9 cellular contexts compared by ENCODE assay signal in the genomic region with DNA sequence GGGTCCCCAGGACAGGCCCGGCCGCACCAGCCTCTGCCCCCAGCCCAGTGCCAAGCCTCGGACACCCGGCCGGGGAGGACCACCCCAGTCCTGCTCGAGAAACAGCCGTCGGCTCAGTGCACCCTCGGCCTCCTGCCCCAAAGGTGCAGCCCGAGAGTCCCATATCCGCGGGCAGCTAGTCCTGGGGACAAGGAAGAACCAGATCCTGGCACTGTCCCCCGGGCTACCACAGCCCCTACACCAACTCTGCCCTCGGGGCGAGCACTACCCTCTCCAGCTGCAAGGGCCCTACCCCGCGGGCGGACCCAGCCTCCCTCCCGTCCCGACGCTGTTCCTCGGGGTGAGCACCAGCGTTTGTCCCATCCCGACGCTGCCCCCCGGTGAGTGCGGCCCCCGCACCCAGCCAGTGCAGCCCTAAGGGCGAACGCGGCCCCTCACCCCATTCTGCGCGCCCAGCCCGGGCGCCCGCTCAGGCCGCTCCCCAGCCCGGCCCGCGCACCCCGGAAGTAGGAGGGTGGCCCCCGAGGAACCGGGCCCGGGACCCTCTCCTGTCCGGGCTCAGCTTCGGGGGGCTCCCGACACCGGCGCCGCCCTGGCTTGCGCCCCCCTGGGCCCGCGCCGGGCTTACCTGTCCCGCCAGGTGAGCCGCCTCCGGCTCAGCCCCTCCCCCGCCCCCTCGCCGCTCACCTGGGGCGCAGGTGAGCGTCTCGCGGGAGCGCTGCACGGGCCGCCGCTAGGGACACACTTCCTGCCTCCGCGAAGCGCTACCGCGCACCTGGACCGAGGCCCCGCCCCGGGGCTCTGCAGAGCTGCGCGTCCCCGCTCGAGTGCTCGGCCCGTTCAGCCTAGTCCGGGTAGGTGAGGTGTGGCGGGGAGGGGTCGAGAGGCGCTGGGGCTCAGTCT. TPM values are rescaled to one million over a fixed set of nuclear protein-coding genes. Genes with fewer than 3 reads are reported as not detected.
DNase-seq lines count a peak whose midpoint lies in the region; ATAC-seq, FAIRE-seq and TF ChIP-seq lines count a peak whose summit lies in the region.
"Had no signal": no experiment of that assay in that cellular context is flagged by ENCODE, and none has a peak within 500 bp of the region (broad histone marks: within the 10 kb centered on the region; RNA-seq: fewer than 3 reads in every experiment).

A gene with protein sequence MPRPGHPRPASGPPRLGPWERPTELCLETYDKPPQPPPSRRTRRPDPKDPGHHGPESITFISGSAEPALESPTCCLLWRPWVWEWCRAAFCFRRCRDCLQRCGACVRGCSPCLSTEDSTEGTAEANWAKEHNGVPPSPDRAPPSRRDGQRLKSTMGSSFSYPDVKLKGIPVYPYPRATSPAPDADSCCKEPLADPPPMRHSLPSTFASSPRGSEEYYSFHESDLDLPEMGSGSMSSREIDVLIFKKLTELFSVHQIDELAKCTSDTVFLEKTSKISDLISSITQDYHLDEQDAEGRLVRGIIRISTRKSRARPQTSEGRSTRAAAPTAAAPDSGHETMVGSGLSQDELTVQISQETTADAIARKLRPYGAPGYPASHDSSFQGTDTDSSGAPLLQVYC (minus strand): TSS at position 747 of the 903 bp plus-strand sequence. CDS start 8,088 bp downstream, outside the sequence.

- peaks cover 75% of the 10 kb centered on the region for H3K79me2 ChIP-seq in mammary epithelial cell (ENCODE audit: insufficient read depth, low read length)

- H3K9ac ChIP-seq in HUES48 (ENCODE audit: low read depth, low read length) (peak within 1 kb of the TSS; percentile 57), mammary epithelial cell (ENCODE audit: insufficient read depth, low read length) (peak within 1 kb of the TSS; percentile 96)

- DNase-seq in T-helper 2 cell: peak; percentile 19 to 53 (median 33)
- peak; percentile 87 for DNase-seq in mammary epithelial cell
- peak; percentile 67 to 79 (median 79) for DNase-seq in right lobe of liver
- DNase-seq in stimulated activated naive B cell treated with anti-CD40 and anti-IgM and Interleukin-4, amounts not matched to agents 10 μg/mL and 1 μg/mL and 100 μg/mL, for 72 hours: peak; percentile 10
- DNase-seq in T1000 (lab: John Stamatoyannopoulos, UW): no peak
- DNase-seq in HTR-8/SVneo (ENCODE audit: insufficient read length, low spot score): no peak

- H2AFZ ChIP-seq in mammary epithelial cell (ENCODE audit: low read depth, low read length): peak within 1 kb of the TSS; percentile 86

- no peak for TF ChIP-seq CTCF in mammary epithelial cell (conservative IDR thresholded peaks at IDR 0.05 in 1 of 2, IDR thresholded peaks at IDR 0.05 in 1 of 2; ENCODE audit: extremely low read depth in 1 of 2, insufficient read depth in 1 of 2, low read depth in 1 of 2, low read length in 2 of 2)
- peak in 3 of 4 donors; percentile 14 to 26 (median 17) for TF ChIP-seq CTCF in right lobe of liver (IDR thresholded peaks at IDR 0.05)

- H3K4me3 Mint-ChIP-seq in stimulated activated naive B cell treated with anti-CD40 and anti-IgM and Interleukin-4, amounts not matched to agents 10 μg/mL and 1 μg/mL and 100 μg/mL, for 72 hours: peak within 1 kb of the TSS; percentile 76 to 85

- H3K36me3 Mint-ChIP-seq in stimulated activated naive B cell treated with anti-CD40 and anti-IgM and Interleukin-4, amounts not matched to agents 10 μg/mL and 1 μg/mL and 100 μg/mL, for 72 hours: peaks cover 7 to 13% of the 10 kb centered on the region in 2 donors

- H3K4me3 ChIP-seq in HUES48 (ENCODE audit: low read depth, low read length): peak within 1 kb of the TSS; percentile 94
- peak within 1 kb of the TSS; percentile 92 to 99 (median 98) for H3K4me3 ChIP-seq in mammary epithelial cell (replicated peaks in 1 of 3; ENCODE audit: insufficient read depth in 1 of 3, low read depth in 2 of 3, low read length in 3 of 3)
- peak within 1 kb of the TSS; percentile 66 to 82 (median 78) for H3K4me3 ChIP-seq in right lobe of liver

- no peak within 1 kb of the TSS for H3K27ac ChIP-seq in HUES48 (ENCODE audit: low read depth, low read length)
- H3K27ac ChIP-seq in mammary epithelial cell (ENCODE audit: insufficient read depth, low read depth, low read length): peak within 1 kb of the TSS; percentile 85
- peak within 1 kb of the TSS in 2 of 3 donors; percentile 27 to 40 for H3K27ac ChIP-seq in right lobe of liver

- peaks cover 0 to 2% of the 10 kb centered on the region in 2 donors for H3K9me3 Mint-ChIP-seq in stimulated activated naive B cell treated with anti-CD40 and anti-IgM and Interleukin-4, amounts not matched to agents 10 μg/mL and 1 μg/mL and 100 μg/mL, for 72 hours

- dilution Hi-C loops in mammary epithelial cell (cut with HindIII; ENCODE audit: low sequenced_read_pairs): loop anchor here (5.0 kb wide), 2 partner anchors 37 to 58 kb away; a partner anchor contains a TSS

- no peak for FAIRE-seq in HTR-8/SVneo (lab: Jason Lieb, UNC)

- peak within 1 kb of the TSS; percentile 93 for H3K27ac Mint-ChIP-seq in stimulated activated naive B cell treated with anti-CD40 and anti-IgM and Interleukin-4, amounts not matched to agents 10 μg/mL and 1 μg/mL and 100 μg/mL, for 72 hours

- BruUV-seq in mammary epithelial cell (replicated peaks; lab: Mats Ljungman, UMichigan): no TSS peak

- intact Hi-C loops in mammary epithelial cell (cut with micrococcal nuclease): loop anchor here (2.0 kb wide), 1 partner anchor 65 kb away; no protein-coding TSS in a partner anchor
- intact Hi-C loops in right lobe of liver (cut with DNase I): no loop called here

- no peaks in the 10 kb centered on the region for H4K20me1 ChIP-seq in mammary epithelial cell (ENCODE audit: insufficient read depth, low read length)

- H3K9me3 ChIP-seq in HUES48 (ENCODE audit: control insufficient read depth, insufficient read depth, low read length) (no peaks in the 10 kb centered on the region), mammary epithelial cell (replicated peaks; ENCODE audit: insufficient read depth, low read length) (no peaks in the 10 kb centered on the region), right lobe of liver (no peaks in the 10 kb centered on the region)

- no peaks in the 10 kb centered on the region; the same call in 1 of the 2 replicates for H3K4me1 ChIP-seq in HUES48 (ENCODE audit: control insufficient read depth, insufficient read depth, low read length)
- peaks cover 33% of the 10 kb centered on the region for H3K4me1 ChIP-seq in mammary epithelial cell (ENCODE audit: insufficient read depth, low read length)
- H3K4me1 ChIP-seq in right lobe of liver: peaks cover 0 to 16% (median 6%) of the 10 kb centered on the region in 4 donors

- peaks cover 20 to 42% of the 10 kb centered on the region in 2 donors for H3K27me3 Mint-ChIP-seq in stimulated activated naive B cell treated with anti-CD40 and anti-IgM and Interleukin-4, amounts not matched to agents 10 μg/mL and 1 μg/mL and 100 μg/mL, for 72 hours

- peak within 1 kb of the TSS; percentile 97 for H3K4me2 ChIP-seq in mammary epithelial cell (ENCODE audit: insufficient read depth, low read depth, low read length)

- H3K36me3 ChIP-seq in HUES48 (ENCODE audit: control insufficient read depth, insufficient read depth, low read length) (no peaks in the 10 kb centered on the region), mammary epithelial cell (ENCODE audit: insufficient read depth, low read length) (no peaks in the 10 kb centered on the region), right lobe of liver (no peaks in the 10 kb centered on the region)

- H3K4me1 Mint-ChIP-seq in stimulated activated naive B cell treated with anti-CD40 and anti-IgM and Interleukin-4, amounts not matched to agents 10 μg/mL and 1 μg/mL and 100 μg/mL, for 72 hours: peaks cover 10 to 18% of the 10 kb centered on the region in 2 donors

- ATAC-seq in right lobe of liver: peak; percentile 81 to 88 (median 86)
- ATAC-seq in stimulated activated naive B cell treated with anti-CD40 and anti-IgM and Interleukin-4, amounts not matched to agents 10 μg/mL and 1 μg/mL and 100 μg/mL, for 72 hours (replicated peaks): peak; percentile 83 to 85
- ATAC-seq in HG03097 (IDR thresholded peaks at IDR 0.05; ENCODE audit: low FRiP score, unreplicated experiment): no peak

- in situ Hi-C loops in mammary epithelial cell (cut with MboI; ENCODE audit: low sequenced_read_pairs in 2 of 2): no loop called here

- TF ChIP-seq POLR2A in right lobe of liver (IDR thresholded peaks at IDR 0.05): peak; percentile 35

- WGBS in mammary epithelial cell (ENCODE audit: low coverage, missing lambda C conversion rate): 0% methylated on average over 9 of the region's 86 CpGs
- 3% methylated on average over 17 of the region's 86 CpGs for WGBS in right lobe of liver (ENCODE audit: insufficient coverage, low coverage, low lambda C conversion rate, missing lambda C conversion rate)

- CTCF ChIA-PET in mammary epithelial cell (lab: Charles Lee; ENCODE audit: low non-redundant PET): interaction anchor here (0.7 kb wide), 1 partner anchor 340 kb away, joined by 4 read pairs; no protein-coding TSS in a partner anchor

- no peaks in the 10 kb centered on the region for H3K27me3 ChIP-seq in HUES48 (ENCODE audit: control insufficient read depth, insufficient read depth, low read length)
- no peaks in the 10 kb centered on the region for H3K27me3 ChIP-seq in mammary epithelial cell (ENCODE audit: insufficient read depth, low read length)
- H3K27me3 ChIP-seq in right lobe of liver: no peaks in the 10 kb centered on the region

RNA-seq across cellular contexts. Expression of the gene that starts here (rescaled TPM):
- total RNA-seq in mammary epithelial cell (10 to 100 TPM; 15.2 to 24.7 TPM), right lobe of liver (1 to 10 TPM; 1.1 to 4.1 (median 2.5) TPM)
- polyA plus RNA-seq in mammary epithelial cell: 26.4 TPM
- polyA minus RNA-seq in mammary epithelial cell: 25.0 TPM
- total RNA-seq: SK-MEL-5 had no signal

Comparison
In these comparisons a context has a peak if more than half of its experiments do, and no peak if none do; other contexts are left out.
1. DNase-seq: peak in T-helper 2 cell (5 of 5), mammary epithelial cell (single experiment), right lobe of liver (3 of 3) and stimulated activated naive B cell treated with anti-CD40 and anti-IgM and Interleukin-4, amounts not matched to agents 10 μg/mL and 1 μg/mL and 100 μg/mL, for 72 hours (single experiment); none in T1000 (single experiment) and HTR-8/SVneo (single experiment).
2. CTCF ChIP-seq: peak in right lobe of liver (3 of 4); none in mammary epithelial cell (0 of 2).
3. Peak in every context shown above with its lines, with median percentiles within 50 percentile points of each other: H3K4me3 ChIP-seq.